ENCODE assay signal across 30 cellular contexts in the genomic region with DNA sequence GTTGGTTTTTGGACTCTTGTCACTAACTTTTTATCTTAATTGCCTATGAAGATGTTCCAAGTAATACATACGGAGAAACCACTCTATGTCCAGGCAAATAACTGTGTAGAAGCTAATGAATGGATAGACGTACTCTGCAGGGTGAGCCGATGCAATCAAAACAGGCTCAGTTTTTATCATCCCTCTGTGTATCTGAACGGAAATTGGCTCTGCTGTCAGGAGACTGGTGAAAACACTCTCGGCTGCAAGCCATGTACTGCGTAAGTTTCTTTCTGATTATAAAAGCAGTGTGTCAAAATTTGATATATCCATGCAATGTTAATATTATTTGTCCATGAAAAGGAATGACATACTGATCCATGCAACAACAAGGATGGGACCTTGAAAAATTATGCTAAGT.
"Had no signal": no experiment of that assay in that cellular context is flagged by ENCODE, and none has a peak within 500 bp of the region (broad histone marks: within the 10 kb centered on the region; RNA-seq: fewer than 3 reads in every experiment).

No MANE protein-coding gene starts in this region.

- H3K4me3 Mint-ChIP-seq: activated CD4-positive, alpha-beta memory T cell treated with anti-CD3 and anti-CD28 coated beads, Interleukin-2, amount 10 ng/mL, durations not matched to agents 7 days and 5 days; activated CD4-positive, alpha-beta T cell treated with anti-CD3 and anti-CD28 coated beads, Interleukin-2, amount 10 ng/mL, durations not matched to agents 7 days and 5 days; activated naive CD4-positive, alpha-beta T cell treated with anti-CD3 and anti-CD28 coated beads, Interleukin-2, amount 10 ng/mL, durations not matched to agents 7 days and 5 days; activated T-helper 1 cell treated with anti-CD3 and anti-CD28 coated beads, Interleukin-12 subunit alpha, Interleukin-12 subunit beta, Interleukin-2, Interleukin-4 antibody, amounts not matched to agents 30 ng/mL and 10 ng/mL and 1 ng/mL, durations not matched to agents 14 hours and 24 hours and 36 hours; stimulated activated naive CD8-positive, alpha-beta T cell treated with anti-CD3 and anti-CD28 coated beads, Interleukin-15, Interleukin-2, amounts not matched to agents 100 ng/mL and 50 ng/mL, for 24 hours; WTC11 had no signal

- H3K4me1 ChIP-seq: colonic mucosa, esophagus squamous epithelium, gastrocnemius medialis, lower lobe of right lung, upper lobe of left lung, vagina had no signal

- H3K9me3 ChIP-seq: colonic mucosa, esophagus squamous epithelium, gastrocnemius medialis, lower lobe of right lung, thoracic aorta, upper lobe of left lung, vagina had no signal

- H3K9me3 Mint-ChIP-seq: activated CD4-positive, alpha-beta memory T cell treated with anti-CD3 and anti-CD28 coated beads, Interleukin-2, amount 10 ng/mL, durations not matched to agents 7 days and 5 days; activated CD4-positive, alpha-beta T cell treated with anti-CD3 and anti-CD28 coated beads, Interleukin-2, amount 10 ng/mL, durations not matched to agents 7 days and 5 days; activated naive CD4-positive, alpha-beta T cell treated with anti-CD3 and anti-CD28 coated beads, Interleukin-2, amount 10 ng/mL, durations not matched to agents 7 days and 5 days; activated T-helper 1 cell treated with anti-CD3 and anti-CD28 coated beads, Interleukin-12 subunit alpha, Interleukin-12 subunit beta, Interleukin-2, Interleukin-4 antibody, amounts not matched to agents 30 ng/mL and 10 ng/mL and 1 ng/mL, durations not matched to agents 14 hours and 24 hours and 36 hours; stimulated activated naive CD8-positive, alpha-beta T cell treated with anti-CD3 and anti-CD28 coated beads, Interleukin-15, Interleukin-2, amounts not matched to agents 100 ng/mL and 50 ng/mL, for 24 hours; WTC11 had no signal

- DNase-seq: activated CD4-positive, alpha-beta memory T cell treated with anti-CD3 and anti-CD28 coated beads, Interleukin-2, amount 10 ng/mL, durations not matched to agents 7 days and 5 days; activated CD4-positive, alpha-beta T cell treated with anti-CD3 and anti-CD28 coated beads for 1 hour; activated CD4-positive, alpha-beta T cell treated with anti-CD3 and anti-CD28 coated beads, Interleukin-2, amount 10 ng/mL, durations not matched to agents 7 days and 5 days; activated gamma-delta T cell; activated naive CD4-positive, alpha-beta T cell treated with anti-CD3 and anti-CD28 coated beads, Interleukin-2, amount 10 ng/mL, durations not matched to agents 7 days and 5 days; anterior cingulate cortex; cerebellar nuclear complex; colonic mucosa; effector CD8-positive, alpha-beta T cell; esophagus squamous epithelium; gastrocnemius medialis; glutamatergic neuron; hippocampal formation; left colon; lower lobe of right lung; mesenchymal stem cell; posterior cingulate gyrus; stimulated activated CD4-positive, alpha-beta T cell treated with anti-CD3 and anti-CD28 coated beads, Interleukin-12 subunit alpha, Interleukin-12 subunit beta, amount 100 ng/mL, for 4 hours; stimulated activated CD4-positive, alpha-beta T cell treated with anti-CD3 and anti-CD28 coated beads, Interleukin-4, amount 100 ng/mL, for 1 hour; T-helper 2 cell; upper lobe of left lung had no signal

- H3K27me3 ChIP-seq: colonic mucosa, esophagus squamous epithelium, gastrocnemius medialis, upper lobe of left lung, vagina had no signal

- H3K36me3 ChIP-seq: colonic mucosa had no signal

- H3K27me3 Mint-ChIP-seq: activated CD4-positive, alpha-beta memory T cell treated with anti-CD3 and anti-CD28 coated beads, Interleukin-2, amount 10 ng/mL, durations not matched to agents 7 days and 5 days; activated CD4-positive, alpha-beta T cell treated with anti-CD3 and anti-CD28 coated beads, Interleukin-2, amount 10 ng/mL, durations not matched to agents 7 days and 5 days; activated naive CD4-positive, alpha-beta T cell treated with anti-CD3 and anti-CD28 coated beads, Interleukin-2, amount 10 ng/mL, durations not matched to agents 7 days and 5 days; stimulated activated naive CD8-positive, alpha-beta T cell treated with anti-CD3 and anti-CD28 coated beads, Interleukin-15, Interleukin-2, amounts not matched to agents 100 ng/mL and 50 ng/mL, for 24 hours had no signal

- ATAC-seq: gastrocnemius medialis, left colon, lower lobe of right lung, sciatic nerve, SK-N-SH treated with all-trans-retinoic acid at 6 μM for 48 hours, WTC11 had no signal

- H3K27ac Mint-ChIP-seq: activated CD4-positive, alpha-beta memory T cell treated with anti-CD3 and anti-CD28 coated beads, Interleukin-2, amount 10 ng/mL, durations not matched to agents 7 days and 5 days; activated CD4-positive, alpha-beta T cell treated with anti-CD3 and anti-CD28 coated beads, Interleukin-2, amount 10 ng/mL, durations not matched to agents 7 days and 5 days; activated T-helper 1 cell treated with anti-CD3 and anti-CD28 coated beads, Interleukin-12 subunit alpha, Interleukin-12 subunit beta, Interleukin-2, Interleukin-4 antibody, amounts not matched to agents 30 ng/mL and 10 ng/mL and 1 ng/mL, durations not matched to agents 14 hours and 24 hours and 36 hours; stimulated activated naive CD8-positive, alpha-beta T cell treated with anti-CD3 and anti-CD28 coated beads, Interleukin-15, Interleukin-2, amounts not matched to agents 100 ng/mL and 50 ng/mL, for 24 hours; WTC11 had no signal

- H3K4me3 ChIP-seq: colonic mucosa, esophagus squamous epithelium, gastrocnemius medialis, lower lobe of right lung, skin epidermis, thoracic aorta, upper lobe of left lung, vagina had no signal

- H3K4me1 Mint-ChIP-seq: activated CD4-positive, alpha-beta memory T cell treated with anti-CD3 and anti-CD28 coated beads, Interleukin-2, amount 10 ng/mL, durations not matched to agents 7 days and 5 days; activated CD4-positive, alpha-beta T cell treated with anti-CD3 and anti-CD28 coated beads, Interleukin-2, amount 10 ng/mL, durations not matched to agents 7 days and 5 days; activated naive CD4-positive, alpha-beta T cell treated with anti-CD3 and anti-CD28 coated beads, Interleukin-2, amount 10 ng/mL, durations not matched to agents 7 days and 5 days had no signal

- H3K27ac ChIP-seq: colonic mucosa, epithelial cell of prostate, esophagus squamous epithelium, gastrocnemius medialis, lower lobe of right lung, skin epidermis, thoracic aorta, upper lobe of left lung, vagina had no signal
